In the genomic region with DNA sequence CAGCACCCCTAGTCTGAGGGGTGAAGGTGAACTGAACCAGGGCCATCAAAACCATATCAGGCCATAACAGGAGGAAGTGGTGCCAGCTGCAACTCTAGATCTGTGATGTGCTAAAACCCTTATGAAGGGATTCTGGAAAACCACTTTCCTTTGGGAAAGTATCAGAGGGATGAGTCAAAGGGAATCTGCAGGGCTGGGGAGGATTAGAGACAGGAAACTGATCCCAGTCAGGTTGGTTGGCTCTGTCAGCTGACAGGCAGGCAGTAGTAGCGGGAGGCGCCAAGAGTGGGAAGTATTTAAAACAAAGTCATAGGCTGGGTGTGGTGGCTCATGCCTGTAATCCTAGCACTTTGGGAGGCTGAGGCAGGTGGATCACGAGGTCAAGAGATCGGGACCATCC, we compare ENCODE assay signal across 1 cellular context.
TF ChIP-seq lines count a peak whose summit lies in the region.

No MANE protein-coding gene starts in this region.

TF ChIP-seq in GM23338, 12 proteins besides CTCF, POLR2A, EP300 and RAD21 (continued from another document):
- TF ChIP-seq, protein P1, sequence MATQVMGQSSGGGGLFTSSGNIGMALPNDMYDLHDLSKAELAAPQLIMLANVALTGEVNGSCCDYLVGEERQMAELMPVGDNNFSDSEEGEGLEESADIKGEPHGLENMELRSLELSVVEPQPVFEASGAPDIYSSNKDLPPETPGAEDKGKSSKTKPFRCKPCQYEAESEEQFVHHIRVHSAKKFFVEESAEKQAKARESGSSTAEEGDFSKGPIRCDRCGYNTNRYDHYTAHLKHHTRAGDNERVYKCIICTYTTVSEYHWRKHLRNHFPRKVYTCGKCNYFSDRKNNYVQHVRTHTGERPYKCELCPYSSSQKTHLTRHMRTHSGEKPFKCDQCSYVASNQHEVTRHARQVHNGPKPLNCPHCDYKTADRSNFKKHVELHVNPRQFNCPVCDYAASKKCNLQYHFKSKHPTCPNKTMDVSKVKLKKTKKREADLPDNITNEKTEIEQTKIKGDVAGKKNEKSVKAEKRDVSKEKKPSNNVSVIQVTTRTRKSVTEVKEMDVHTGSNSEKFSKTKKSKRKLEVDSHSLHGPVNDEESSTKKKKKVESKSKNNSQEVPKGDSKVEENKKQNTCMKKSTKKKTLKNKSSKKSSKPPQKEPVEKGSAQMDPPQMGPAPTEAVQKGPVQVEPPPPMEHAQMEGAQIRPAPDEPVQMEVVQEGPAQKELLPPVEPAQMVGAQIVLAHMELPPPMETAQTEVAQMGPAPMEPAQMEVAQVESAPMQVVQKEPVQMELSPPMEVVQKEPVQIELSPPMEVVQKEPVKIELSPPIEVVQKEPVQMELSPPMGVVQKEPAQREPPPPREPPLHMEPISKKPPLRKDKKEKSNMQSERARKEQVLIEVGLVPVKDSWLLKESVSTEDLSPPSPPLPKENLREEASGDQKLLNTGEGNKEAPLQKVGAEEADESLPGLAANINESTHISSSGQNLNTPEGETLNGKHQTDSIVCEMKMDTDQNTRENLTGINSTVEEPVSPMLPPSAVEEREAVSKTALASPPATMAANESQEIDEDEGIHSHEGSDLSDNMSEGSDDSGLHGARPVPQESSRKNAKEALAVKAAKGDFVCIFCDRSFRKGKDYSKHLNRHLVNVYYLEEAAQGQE (IDR thresholded peaks at IDR 0.05; ENCODE audit: unreplicated experiment): no peak
- TF ChIP-seq STAT1 (IDR thresholded peaks at IDR 0.05; ENCODE audit: unreplicated experiment) (no peak), CREB1 (CRISPR knock-in tag; IDR thresholded peaks at IDR 0.05; ENCODE audit: low read depth) (no peak), ZNF114 (CRISPR knock-in tag; IDR thresholded peaks at IDR 0.05) (no peak), EZH2phosphoT487 (IDR thresholded peaks at IDR 0.05; ENCODE audit: unreplicated experiment) (no peak), NANOG (IDR thresholded peaks at IDR 0.05; ENCODE audit: borderline replicate concordance) (no peak), JUNB (IDR thresholded peaks at IDR 0.05; ENCODE audit: unreplicated experiment) (no peak)
- TF ChIP-seq, protein P2, sequence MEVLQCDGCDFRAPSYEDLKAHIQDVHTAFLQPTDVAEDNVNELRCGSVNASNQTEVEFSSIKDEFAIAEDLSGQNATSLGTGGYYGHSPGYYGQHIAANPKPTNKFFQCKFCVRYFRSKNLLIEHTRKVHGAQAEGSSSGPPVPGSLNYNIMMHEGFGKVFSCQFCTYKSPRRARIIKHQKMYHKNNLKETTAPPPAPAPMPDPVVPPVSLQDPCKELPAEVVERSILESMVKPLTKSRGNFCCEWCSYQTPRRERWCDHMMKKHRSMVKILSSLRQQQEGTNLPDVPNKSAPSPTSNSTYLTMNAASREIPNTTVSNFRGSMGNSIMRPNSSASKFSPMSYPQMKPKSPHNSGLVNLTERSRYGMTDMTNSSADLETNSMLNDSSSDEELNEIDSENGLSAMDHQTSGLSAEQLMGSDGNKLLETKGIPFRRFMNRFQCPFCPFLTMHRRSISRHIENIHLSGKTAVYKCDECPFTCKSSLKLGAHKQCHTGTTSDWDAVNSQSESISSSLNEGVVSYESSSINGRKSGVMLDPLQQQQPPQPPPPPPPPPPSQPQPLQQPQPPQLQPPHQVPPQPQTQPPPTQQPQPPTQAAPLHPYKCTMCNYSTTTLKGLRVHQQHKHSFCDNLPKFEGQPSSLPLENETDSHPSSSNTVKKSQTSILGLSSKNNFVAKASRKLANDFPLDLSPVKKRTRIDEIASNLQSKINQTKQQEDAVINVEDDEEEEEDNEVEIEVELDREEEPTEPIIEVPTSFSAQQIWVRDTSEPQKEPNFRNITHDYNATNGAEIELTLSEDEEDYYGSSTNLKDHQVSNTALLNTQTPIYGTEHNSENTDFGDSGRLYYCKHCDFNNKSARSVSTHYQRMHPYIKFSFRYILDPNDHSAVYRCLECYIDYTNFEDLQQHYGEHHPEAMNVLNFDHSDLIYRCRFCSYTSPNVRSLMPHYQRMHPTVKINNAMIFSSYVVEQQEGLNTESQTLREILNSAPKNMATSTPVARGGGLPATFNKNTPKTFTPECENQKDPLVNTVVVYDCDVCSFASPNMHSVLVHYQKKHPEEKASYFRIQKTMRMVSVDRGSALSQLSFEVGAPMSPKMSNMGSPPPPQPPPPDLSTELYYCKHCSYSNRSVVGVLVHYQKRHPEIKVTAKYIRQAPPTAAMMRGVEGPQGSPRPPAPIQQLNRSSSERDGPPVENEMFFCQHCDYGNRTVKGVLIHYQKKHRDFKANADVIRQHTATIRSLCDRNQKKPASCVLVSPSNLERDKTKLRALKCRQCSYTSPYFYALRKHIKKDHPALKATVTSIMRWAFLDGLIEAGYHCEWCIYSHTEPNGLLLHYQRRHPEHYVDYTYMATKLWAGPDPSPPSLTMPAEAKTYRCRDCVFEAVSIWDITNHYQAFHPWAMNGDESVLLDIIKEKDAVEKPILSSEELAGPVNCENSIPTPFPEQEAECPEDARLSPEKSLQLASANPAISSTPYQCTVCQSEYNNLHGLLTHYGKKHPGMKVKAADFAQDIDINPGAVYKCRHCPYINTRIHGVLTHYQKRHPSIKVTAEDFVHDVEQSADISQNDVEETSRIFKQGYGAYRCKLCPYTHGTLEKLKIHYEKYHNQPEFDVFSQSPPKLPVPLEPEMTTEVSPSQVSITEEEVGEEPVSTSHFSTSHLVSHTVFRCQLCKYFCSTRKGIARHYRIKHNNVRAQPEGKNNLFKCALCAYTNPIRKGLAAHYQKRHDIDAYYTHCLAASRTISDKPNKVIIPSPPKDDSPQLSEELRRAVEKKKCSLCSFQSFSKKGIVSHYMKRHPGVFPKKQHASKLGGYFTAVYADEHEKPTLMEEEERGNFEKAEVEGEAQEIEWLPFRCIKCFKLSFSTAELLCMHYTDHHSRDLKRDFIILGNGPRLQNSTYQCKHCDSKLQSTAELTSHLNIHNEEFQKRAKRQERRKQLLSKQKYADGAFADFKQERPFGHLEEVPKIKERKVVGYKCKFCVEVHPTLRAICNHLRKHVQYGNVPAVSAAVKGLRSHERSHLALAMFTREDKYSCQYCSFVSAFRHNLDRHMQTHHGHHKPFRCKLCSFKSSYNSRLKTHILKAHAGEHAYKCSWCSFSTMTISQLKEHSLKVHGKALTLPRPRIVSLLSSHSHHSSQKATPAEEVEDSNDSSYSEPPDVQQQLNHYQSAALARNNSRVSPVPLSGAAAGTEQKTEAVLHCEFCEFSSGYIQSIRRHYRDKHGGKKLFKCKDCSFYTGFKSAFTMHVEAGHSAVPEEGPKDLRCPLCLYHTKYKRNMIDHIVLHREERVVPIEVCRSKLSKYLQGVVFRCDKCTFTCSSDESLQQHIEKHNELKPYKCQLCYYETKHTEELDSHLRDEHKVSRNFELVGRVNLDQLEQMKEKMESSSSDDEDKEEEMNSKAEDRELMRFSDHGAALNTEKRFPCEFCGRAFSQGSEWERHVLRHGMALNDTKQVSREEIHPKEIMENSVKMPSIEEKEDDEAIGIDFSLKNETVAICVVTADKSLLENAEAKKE (CRISPR knock-in tag; IDR thresholded peaks at IDR 0.05): no peak
